In the genomic region with DNA sequence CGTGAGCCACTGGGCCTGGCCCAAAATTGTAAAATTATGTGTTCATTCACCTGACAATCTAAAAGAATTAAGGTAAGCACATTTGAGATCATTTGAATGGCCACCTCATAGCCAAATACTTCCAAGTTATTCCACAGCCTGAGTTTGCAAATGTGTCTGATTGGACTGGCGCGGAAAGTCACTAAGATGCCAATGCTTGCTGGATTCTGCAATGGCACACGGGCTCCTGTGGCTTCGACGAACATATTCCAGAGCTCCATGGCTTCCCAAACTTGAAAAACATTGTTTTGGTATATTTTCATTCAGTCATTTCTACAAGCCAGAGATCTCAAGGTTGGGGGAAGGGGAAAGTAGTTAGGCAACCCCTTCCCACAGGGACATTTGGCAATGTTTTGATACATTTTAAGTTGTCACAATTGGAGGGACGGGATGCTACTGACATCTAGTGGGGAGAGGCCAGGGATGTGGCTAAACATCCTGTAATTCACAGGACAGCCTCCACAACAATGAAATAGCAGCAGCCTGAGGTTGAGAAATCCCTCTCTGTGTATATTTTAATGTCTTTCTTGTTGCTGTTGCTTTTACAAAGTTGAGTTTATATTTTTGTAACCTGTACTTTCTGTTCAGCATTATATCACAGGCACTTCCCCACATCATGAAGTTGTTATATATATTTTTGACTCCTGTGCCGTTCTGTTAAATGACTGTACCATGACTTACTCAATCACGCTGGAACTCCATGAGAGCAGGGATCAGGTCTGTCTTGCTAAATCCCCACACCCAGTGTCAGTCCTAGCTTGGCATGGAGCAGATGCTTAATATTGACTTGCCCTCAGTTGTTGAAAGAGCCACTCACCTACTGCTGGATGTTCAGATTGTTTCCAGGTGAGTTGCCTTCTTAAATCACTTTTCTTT, we compare ENCODE assay signal across 9 cellular contexts. TPM values are rescaled to one million over a fixed set of nuclear protein-coding genes. Genes with fewer than 3 reads are reported as not detected.
DNase-seq lines count a peak whose midpoint lies in the region; ATAC-seq and TF ChIP-seq lines count a peak whose summit lies in the region.
"Had no signal": no experiment of that assay in that cellular context is flagged by ENCODE, and none has a peak within 500 bp of the region (broad histone marks: within the 10 kb centered on the region; RNA-seq: fewer than 3 reads in every experiment).

No MANE protein-coding gene starts in this region.

- H3K4me1 Mint-ChIP-seq in activated CD4-positive, alpha-beta memory T cell treated with anti-CD3 and anti-CD28 coated beads for 36 hours (ENCODE audit: low read depth): no peaks in the 10 kb centered on the region

- H3K79me2 ChIP-seq in parathyroid adenoma: no peaks in the 10 kb centered on the region

- H3K9me3 ChIP-seq in parathyroid adenoma (ENCODE audit: control insufficient read depth, low read length): no peaks in the 10 kb centered on the region

- no peak overlapping the region for H3K4me2 ChIP-seq in parathyroid adenoma (ENCODE audit: low read length)

- intact Hi-C loops in activated CD4-positive, alpha-beta memory T cell treated with anti-CD3 and anti-CD28 coated beads for 36 hours (cut with micrococcal nuclease): loop anchor here (2.0 to 5.0 kb wide), 4 partner anchors 305 to 1438 kb away; no protein-coding TSS in a partner anchor

- H3K4me3 ChIP-seq in parathyroid adenoma (ENCODE audit: low read depth, low read length): no peak overlapping the region

- H3K27me3 Mint-ChIP-seq in activated CD4-positive, alpha-beta memory T cell treated with anti-CD3 and anti-CD28 coated beads for 36 hours: peaks cover 2% of the 10 kb centered on the region

- ATAC-seq in HG03045 (IDR thresholded peaks at IDR 0.05; ENCODE audit: unreplicated experiment): peak; percentile 76
- peak; percentile 85 for ATAC-seq in foreskin keratinocyte

- H3K36me3 ChIP-seq in parathyroid adenoma (ENCODE audit: control insufficient read depth, insufficient read depth, low read length): no peaks in the 10 kb centered on the region

- no peaks in the 10 kb centered on the region for H3K4me1 ChIP-seq in foreskin keratinocyte
- H3K4me1 ChIP-seq in parathyroid adenoma: no peaks in the 10 kb centered on the region

- H3K36me3 Mint-ChIP-seq in activated CD4-positive, alpha-beta memory T cell treated with anti-CD3 and anti-CD28 coated beads for 36 hours: no peaks in the 10 kb centered on the region

- no peaks in the 10 kb centered on the region for H3K27me3 ChIP-seq in foreskin keratinocyte
- no peaks in the 10 kb centered on the region for H3K27me3 ChIP-seq in parathyroid adenoma (ENCODE audit: control insufficient read depth, insufficient read depth, low read length)

- CTCF ChIA-PET in activated CD4-positive, alpha-beta memory T cell treated with anti-CD3 and anti-CD28 coated beads for 36 hours (lab: Charles Lee): interaction anchor here (0.6 to 1.4 kb wide), 5 partner anchors 11 to 1442 kb away, joined by 3 to 5 read pairs (median 4); no protein-coding TSS in a partner anchor

- DNase-seq in 8988T (peak; percentile 13), GM10266 (ENCODE audit: extremely low spot score) (peak; percentile 20), NCI-H446 treated with DMSO at 0.1 percent for 48 hours (lab: John Stamatoyannopoulos, UW) (peak; percentile 4), foreskin keratinocyte (peak; percentile 8 to 47), OCI-M2 (lab: John Stamatoyannopoulos, UW; ENCODE audit: unreplicated experiment) (no peak)
- peak; percentile 56 for DNase-seq in activated CD4-positive, alpha-beta memory T cell treated with anti-CD3 and anti-CD28 coated beads for 36 hours

- POLR2A ChIA-PET in activated CD4-positive, alpha-beta memory T cell treated with anti-CD3 and anti-CD28 coated beads for 36 hours (lab: Charles Lee): no interaction called here

- H3K27ac ChIP-seq in foreskin keratinocyte (no peak overlapping the region), parathyroid adenoma (no peak overlapping the region)
- H3K27ac ChIP-seq: epithelial cell of prostate had no signal

- H2AFZ ChIP-seq in parathyroid adenoma: no peak overlapping the region

- no peaks in the 10 kb centered on the region for H3K9me3 Mint-ChIP-seq in activated CD4-positive, alpha-beta memory T cell treated with anti-CD3 and anti-CD28 coated beads for 36 hours

- TF ChIP-seq CTCF in GM10266 (IDR thresholded peaks at IDR 0.05; ENCODE audit: control insufficient read depth, insufficient read depth, low read depth, missing control alignments): peak; percentile 84
- peak; percentile 81 for TF ChIP-seq CTCF in foreskin keratinocyte (conservative IDR thresholded peaks at IDR 0.05)
- TF ChIP-seq CTCF in parathyroid adenoma (IDR thresholded peaks at IDR 0.05): peak; percentile 49

- H3K4me3 Mint-ChIP-seq in activated CD4-positive, alpha-beta memory T cell treated with anti-CD3 and anti-CD28 coated beads for 36 hours: no peak overlapping the region

- H3K27ac Mint-ChIP-seq in activated CD4-positive, alpha-beta memory T cell treated with anti-CD3 and anti-CD28 coated beads for 36 hours: no peak overlapping the region

- no peak overlapping the region for H3K9ac ChIP-seq in parathyroid adenoma

RNA-seq across cellular contexts. Expression of gene COL4A4, which starts 56.9 kb away (rescaled TPM):
- not detected for total RNA-seq in activated CD4-positive, alpha-beta memory T cell treated with anti-CD3 and anti-CD28 coated beads for 36 hours
- total RNA-seq in foreskin keratinocyte: 0.49 and 1.5 TPM in 2 replicates
- 0.13 and 0.26 TPM in 2 replicates for polyA plus RNA-seq in foreskin keratinocyte

RNA-seq across cellular contexts. Expression of gene COL4A3, which starts 57.3 kb away (rescaled TPM):
- not detected for total RNA-seq in activated CD4-positive, alpha-beta memory T cell treated with anti-CD3 and anti-CD28 coated beads for 36 hours
- 0.07 and 0.34 TPM in 2 replicates for total RNA-seq in foreskin keratinocyte
- 0.01 and 0.12 TPM in 2 replicates for polyA plus RNA-seq in foreskin keratinocyte
